1 cellular context compared by ENCODE assay signal in genomic region chr22:31954535-31955326, GRCh38.
TF ChIP-seq lines count a peak whose summit lies in the region.

No MANE protein-coding gene starts in this region.

TF ChIP-seq in endothelial cell of umbilical vein, 7 proteins besides CTCF, POLR2A, EP300 and RAD21:
- TF ChIP-seq MAX (IDR thresholded peaks at IDR 0.05; ENCODE audit: insufficient read depth, insufficient read length) (no peak), FOS (IDR thresholded peaks at IDR 0.05; ENCODE audit: borderline replicate concordance, insufficient read depth, low read length) (no peak), GATA2 (IDR thresholded peaks at IDR 0.05; ENCODE audit: insufficient read depth, insufficient read length, low read depth, low read length) (no peak), JUN (IDR thresholded peaks at IDR 0.05; ENCODE audit: borderline replicate concordance, insufficient read depth, insufficient read length, low read depth) (no peak), EZH2 (IDR thresholded peaks at IDR 0.05; ENCODE audit: borderline replicate concordance, low read depth, low read length, severe bottlenecking) (no peak), POLR2AphosphoS5 (IDR thresholded peaks at IDR 0.05; ENCODE audit: insufficient read depth, low read depth, low read length) (no peak), MYC (IDR thresholded peaks at IDR 0.05; ENCODE audit: low read depth, low read length) (no peak)
